ENCODE assay signal across 9 cellular contexts in the genomic region with DNA sequence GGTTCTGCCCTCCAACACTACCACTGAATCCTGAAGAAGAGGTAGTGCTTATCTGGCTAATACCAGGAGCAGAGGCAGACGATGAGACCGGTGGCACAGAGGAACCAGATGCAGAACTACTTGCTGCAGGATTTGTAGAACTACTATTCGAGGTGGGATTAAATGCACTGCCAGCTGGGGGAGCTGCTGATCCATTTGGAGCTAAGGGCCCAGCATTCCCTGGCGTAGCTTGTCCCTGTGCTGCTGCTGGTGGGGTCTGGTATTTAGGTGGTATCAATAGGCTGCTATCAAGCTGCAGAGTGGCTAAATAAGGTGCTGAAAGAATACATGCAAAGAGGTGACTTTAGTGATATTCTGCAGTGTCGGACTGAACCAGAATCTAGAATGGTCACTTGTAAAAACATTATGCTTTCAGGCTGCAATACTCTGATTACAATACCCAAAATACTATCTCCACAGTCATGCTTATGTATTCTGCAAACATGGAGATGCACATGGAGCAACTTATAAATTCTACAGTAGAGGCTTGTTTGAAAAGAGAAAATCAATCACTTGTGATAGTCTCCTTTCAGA.
A peak's percentile ranks its signal among the peaks of the same experiment; 100 is the strongest.
DNase-seq lines count a peak whose midpoint lies in the region; ATAC-seq and TF ChIP-seq lines count a peak whose summit lies in the region.
"Had no signal": no experiment of that assay in that cellular context is flagged by ENCODE, and none has a peak within 500 bp of the region (broad histone marks: within the 10 kb centered on the region; RNA-seq: fewer than 3 reads in every experiment).

No MANE protein-coding gene starts in this region.

- no peak overlapping the region for H3K27ac Mint-ChIP-seq in activated CD4-positive, alpha-beta memory T cell treated with anti-CD3 and anti-CD28 coated beads for 36 hours
- no peak overlapping the region for H3K27ac Mint-ChIP-seq in activated CD4-positive, alpha-beta memory T cell treated with anti-CD3 and anti-CD28 coated beads, Interleukin-2, amount 10 ng/mL, durations not matched to agents 7 days and 5 days
- H3K27ac Mint-ChIP-seq in osteocyte (ENCODE audit: unreplicated experiment), result no peak overlapping the region

- CTCF ChIA-PET in activated CD4-positive, alpha-beta memory T cell treated with anti-CD3 and anti-CD28 coated beads for 36 hours (lab: Charles Lee), result interaction anchor here (0.5 to 1.3 kb wide), 7 partner anchors 14 to 627 kb away, joined by 3 to 4 read pairs (median 3); no protein-coding TSS in a partner anchor
- CTCF ChIA-PET in activated CD4-positive, alpha-beta memory T cell treated with anti-CD3 and anti-CD28 coated beads, Interleukin-2, amount 10 ng/mL, durations not matched to agents 7 days and 5 days (lab: Charles Lee), result interaction anchor here (1.4 kb wide), 1 partner anchor 540 kb away, joined by 3 read pairs; no protein-coding TSS in a partner anchor

- no peak overlapping the region for H3K27ac ChIP-seq in KMS-11

- no peaks in the 10 kb centered on the region for H3K36me3 ChIP-seq in KMS-11 (ENCODE audit: insufficient read depth)

- H3K4me1 Mint-ChIP-seq in activated CD4-positive, alpha-beta memory T cell treated with anti-CD3 and anti-CD28 coated beads for 36 hours (ENCODE audit: low read depth), result no peaks in the 10 kb centered on the region
- H3K4me1 Mint-ChIP-seq in activated CD4-positive, alpha-beta memory T cell treated with anti-CD3 and anti-CD28 coated beads, Interleukin-2, amount 10 ng/mL, durations not matched to agents 7 days and 5 days, result peaks cover 3% of the 10 kb centered on the region
- H3K4me1 Mint-ChIP-seq in osteocyte (ENCODE audit: unreplicated experiment), result peaks cover 18% of the 10 kb centered on the region

- intact Hi-C loops in activated CD4-positive, alpha-beta memory T cell treated with anti-CD3 and anti-CD28 coated beads for 36 hours (cut with micrococcal nuclease), result no loop called here

- in situ Hi-C loops in G401 (cut with HindIII; ENCODE audit: low sequenced_read_pairs), result no loop called here

- peaks cover 28% of the 10 kb centered on the region for H3K36me3 Mint-ChIP-seq in activated CD4-positive, alpha-beta memory T cell treated with anti-CD3 and anti-CD28 coated beads for 36 hours
- H3K36me3 Mint-ChIP-seq in activated CD4-positive, alpha-beta memory T cell treated with anti-CD3 and anti-CD28 coated beads, Interleukin-2, amount 10 ng/mL, durations not matched to agents 7 days and 5 days (ENCODE audit: low read depth), result peaks cover 29% of the 10 kb centered on the region
- H3K36me3 Mint-ChIP-seq in osteocyte (ENCODE audit: unreplicated experiment), result peaks cover 46% of the 10 kb centered on the region

- no peaks in the 10 kb centered on the region for H4K20me1 ChIP-seq in KMS-11 (ENCODE audit: insufficient read depth)

- H3K9me3 Mint-ChIP-seq in activated CD4-positive, alpha-beta memory T cell treated with anti-CD3 and anti-CD28 coated beads for 36 hours, result no peaks in the 10 kb centered on the region
- H3K9me3 Mint-ChIP-seq in activated CD4-positive, alpha-beta memory T cell treated with anti-CD3 and anti-CD28 coated beads, Interleukin-2, amount 10 ng/mL, durations not matched to agents 7 days and 5 days, result no peaks in the 10 kb centered on the region
- no peaks in the 10 kb centered on the region for H3K9me3 Mint-ChIP-seq in osteocyte (ENCODE audit: unreplicated experiment)

- POLR2A ChIA-PET in activated CD4-positive, alpha-beta memory T cell treated with anti-CD3 and anti-CD28 coated beads for 36 hours (lab: Charles Lee), result no interaction called here
- POLR2A ChIA-PET in activated CD4-positive, alpha-beta memory T cell treated with anti-CD3 and anti-CD28 coated beads, Interleukin-2, amount 10 ng/mL, durations not matched to agents 7 days and 5 days (lab: Charles Lee), result interaction anchor here (1.4 kb wide), 1 partner anchor 78 kb away, joined by 4 read pairs; no protein-coding TSS in a partner anchor

- H3K9ac ChIP-seq in KMS-11, result no peak overlapping the region

- no peak overlapping the region for H3K4me3 Mint-ChIP-seq in activated CD4-positive, alpha-beta memory T cell treated with anti-CD3 and anti-CD28 coated beads for 36 hours
- H3K4me3 Mint-ChIP-seq in activated CD4-positive, alpha-beta memory T cell treated with anti-CD3 and anti-CD28 coated beads, Interleukin-2, amount 10 ng/mL, durations not matched to agents 7 days and 5 days, result no peak overlapping the region
- no peak overlapping the region for H3K4me3 Mint-ChIP-seq in osteocyte (ENCODE audit: unreplicated experiment)

- H3K27me3 Mint-ChIP-seq in activated CD4-positive, alpha-beta memory T cell treated with anti-CD3 and anti-CD28 coated beads for 36 hours, result no peaks in the 10 kb centered on the region
- no peaks in the 10 kb centered on the region for H3K27me3 Mint-ChIP-seq in activated CD4-positive, alpha-beta memory T cell treated with anti-CD3 and anti-CD28 coated beads, Interleukin-2, amount 10 ng/mL, durations not matched to agents 7 days and 5 days
- H3K27me3 Mint-ChIP-seq in osteocyte (ENCODE audit: unreplicated experiment), result no peaks in the 10 kb centered on the region

- TF ChIP-seq CTCF in KMS-11 (conservative IDR thresholded peaks at IDR 0.05; ENCODE audit: low read depth, low read length) (peak; percentile 34), osteocyte (IDR thresholded peaks at IDR 0.05) (peak; percentile 45)

- ATAC-seq in HG02973 (IDR thresholded peaks at IDR 0.05; ENCODE audit: unreplicated experiment) (no peak), HG02885 (IDR thresholded peaks at IDR 0.05; ENCODE audit: poor library complexity, unreplicated experiment) (no peak)

- H3K4me3 ChIP-seq in KMS-11 (IDR thresholded peaks at IDR 0.05; ENCODE audit: insufficient read depth, low read depth, low read length), result no peak overlapping the region

- no peaks in the 10 kb centered on the region for H3K4me1 ChIP-seq in KMS-11 (ENCODE audit: low read depth, poor library complexity, severe bottlenecking)

- DNase-seq in activated CD4-positive, alpha-beta memory T cell treated with anti-CD3 and anti-CD28 coated beads for 36 hours, result peak; percentile 21
- DNase-seq in activated CD4-positive, alpha-beta memory T cell treated with anti-CD3 and anti-CD28 coated beads, Interleukin-2, amount 10 ng/mL, durations not matched to agents 7 days and 5 days, result no peak
- DNase-seq in cerebellar cortex (ENCODE audit: low spot score) (peak; percentile 37), osteocyte (ENCODE audit: extremely low spot score, unreplicated experiment) (no peak), G401 (ENCODE audit: low spot score) (no peak)
- DNase-seq: stimulated activated CD4-positive, alpha-beta T cell treated with anti-CD3 and anti-CD28 coated beads, Interleukin-4, amount 100 ng/mL, for 4 hours had no signal

- no peaks in the 10 kb centered on the region for H3K27me3 ChIP-seq in KMS-11 (ENCODE audit: insufficient read depth, low read depth)

- H2AFZ ChIP-seq in KMS-11 (ENCODE audit: low read depth), result no peak overlapping the region

- no peaks in the 10 kb centered on the region for H3K79me2 ChIP-seq in KMS-11 (ENCODE audit: insufficient read depth, low read depth)

- H3K4me2 ChIP-seq in KMS-11, result no peak overlapping the region

Comparison
In these comparisons a context has a peak if more than half of its experiments do, and no peak if none do; other contexts are left out.
1. DNase-seq: peak in activated CD4-positive, alpha-beta memory T cell treated with anti-CD3 and anti-CD28 coated beads for 36 hours (single experiment) and cerebellar cortex (single experiment); none in activated CD4-positive, alpha-beta memory T cell treated with anti-CD3 and anti-CD28 coated beads, Interleukin-2, amount 10 ng/mL, durations not matched to agents 7 days and 5 days (single experiment), osteocyte (single experiment) and G401 (single experiment).